Comparison of ENCODE assay signal across 11 cellular contexts in the genomic region with DNA sequence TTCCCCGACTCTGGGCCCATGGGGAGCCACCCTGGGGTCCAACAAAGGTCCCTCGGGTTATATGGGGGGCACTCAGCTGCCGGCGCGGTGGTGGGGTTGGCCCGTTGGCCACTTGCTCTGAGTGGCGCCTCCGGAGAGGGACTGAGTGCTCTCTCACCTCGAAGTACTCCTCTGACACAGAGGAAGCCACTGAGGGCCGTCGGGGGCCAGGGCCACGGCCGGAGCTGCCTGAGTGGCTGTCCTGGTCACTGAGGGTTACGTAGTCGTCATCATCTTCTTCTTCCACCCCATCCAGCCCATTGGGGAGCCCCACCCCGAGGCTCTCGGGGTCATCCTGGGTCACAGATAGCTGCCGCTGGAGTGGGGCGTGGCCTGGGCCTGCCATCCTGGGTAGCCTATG. TPM values are rescaled to one million over a fixed set of nuclear protein-coding genes. Genes with fewer than 3 reads are reported as not detected.
"Had no signal": no experiment of that assay in that cellular context is flagged by ENCODE, and none has a peak within 500 bp of the region (broad histone marks: within the 10 kb centered on the region; RNA-seq: fewer than 3 reads in every experiment).

No MANE protein-coding gene starts in this region.

- H3K9me3 ChIP-seq: HAP-1 had no signal

- H3K4me3 ChIP-seq: GM23248, HAP-1, K562 had no signal

- H3K9ac ChIP-seq: GM23248 had no signal

- ATAC-seq: HCT116, K562 had no signal

- H3K4me1 ChIP-seq: HAP-1 had no signal

- DNase-seq: GM23248, GOT3, H7, HFFc6, KG1 had no signal

- H3K4me3 Mint-ChIP-seq: HFFc6 had no signal

- H2AFZ ChIP-seq: GM23248 had no signal

- H3K27ac Mint-ChIP-seq: HFFc6 had no signal

- H3K36me3 ChIP-seq: HAP-1 had no signal

- H3K27ac ChIP-seq: GM23248, HL-60 had no signal

- H3K9me3 Mint-ChIP-seq: HFFc6 had no signal

RNA-seq across cellular contexts. Expression of gene SLC5A10, which starts 25.7 kb away (rescaled TPM):
- total RNA-seq: GM23248, H4, H7, HFFc6, HT1080 had no signal
